11 cellular contexts compared by ENCODE assay signal in the genomic region with DNA sequence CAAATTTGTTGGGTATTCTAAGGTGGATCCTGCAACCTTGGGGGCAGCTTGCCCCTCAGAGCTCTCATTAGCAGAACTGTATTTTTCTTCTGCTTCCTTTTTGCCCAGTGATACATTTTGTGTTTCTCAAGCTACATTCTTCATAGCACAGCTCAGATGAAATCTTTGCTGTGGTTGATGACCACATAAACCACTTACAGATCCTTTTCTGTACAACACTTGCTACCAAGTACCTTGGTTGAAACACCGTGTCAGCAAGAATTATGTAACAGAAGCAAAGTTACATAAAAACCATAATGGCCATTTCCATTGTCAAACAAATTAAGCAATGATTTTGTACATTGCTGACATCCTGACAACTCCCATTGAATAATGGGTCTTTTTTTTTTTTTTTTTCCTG. TPM values are rescaled to one million over a fixed set of nuclear protein-coding genes. Genes with fewer than 3 reads are reported as not detected.
A peak's percentile ranks its signal among the peaks of the same experiment; 100 is the strongest.
DNase-seq lines count a peak whose midpoint lies in the region; ATAC-seq lines count a peak whose summit lies in the region.
"Had no signal": no experiment of that assay in that cellular context is flagged by ENCODE, and none has a peak within 500 bp of the region (broad histone marks: within the 10 kb centered on the region; RNA-seq: fewer than 3 reads in every experiment).

No MANE protein-coding gene starts in this region.

- H3K27ac Mint-ChIP-seq in naive B cell = no peak overlapping the region
- H3K27ac Mint-ChIP-seq: activated CD4-positive, alpha-beta memory T cell treated with anti-CD3 and anti-CD28 coated beads, Interleukin-2, amount 10 ng/mL, durations not matched to agents 7 days and 5 days; type B pancreatic cell had no signal

- peaks cover 21 to 29% (median 23%) of the 10 kb centered on the region in 3 donors for H3K4me1 Mint-ChIP-seq in naive B cell

- peaks cover 0 to 2% (median 0%) of the 10 kb centered on the region in 7 donors for H3K9me3 Mint-ChIP-seq in naive B cell
- H3K9me3 Mint-ChIP-seq: activated CD4-positive, alpha-beta memory T cell treated with anti-CD3 and anti-CD28 coated beads, Interleukin-2, amount 10 ng/mL, durations not matched to agents 7 days and 5 days; type B pancreatic cell had no signal

- H3K27me3 Mint-ChIP-seq in naive B cell = peaks cover 0 to 2% (median 0%) of the 10 kb centered on the region in 3 donors
- H3K27me3 Mint-ChIP-seq: type B pancreatic cell had no signal

- DNase-seq in OCI-M1 (lab: John Stamatoyannopoulos, UW) (peak; percentile 69), naive B cell (no peak), activated gamma-delta T cell (lab: John Stamatoyannopoulos, UW) (no peak), posterior cingulate gyrus (no peak), occipital lobe (lab: John Stamatoyannopoulos, UW) (no peak), NCI-H2227 treated with DMSO at 0.1 percent for 48 hours (lab: John Stamatoyannopoulos, UW) (no peak)
- DNase-seq: activated CD4-positive, alpha-beta memory T cell treated with anti-CD3 and anti-CD28 coated beads, Interleukin-2, amount 10 ng/mL, durations not matched to agents 7 days and 5 days; left colon had no signal

- peak; percentile 85 for ATAC-seq in GM18520 (IDR thresholded peaks at IDR 0.05; ENCODE audit: unreplicated experiment)
- ATAC-seq in HG02938 (IDR thresholded peaks at IDR 0.05; ENCODE audit: unreplicated experiment) = peak; percentile 65
- ATAC-seq in naive B cell (ENCODE audit: low read depth in 2 of 2) = peak; percentile 45 to 51
- ATAC-seq: left colon had no signal

- H3K4me3 Mint-ChIP-seq in naive B cell = peak overlapping the region in 1 of 8 donors; percentile 0
- H3K4me3 Mint-ChIP-seq: activated CD4-positive, alpha-beta memory T cell treated with anti-CD3 and anti-CD28 coated beads, Interleukin-2, amount 10 ng/mL, durations not matched to agents 7 days and 5 days; type B pancreatic cell had no signal

- H3K36me3 Mint-ChIP-seq in naive B cell = no peaks in the 10 kb centered on the region
- H3K36me3 Mint-ChIP-seq: type B pancreatic cell had no signal

- intact Hi-C loops in posterior cingulate gyrus (cut with DNase I) = no loop called here

RNA-seq across cellular contexts. Expression of a gene that starts 9.7 kb away (rescaled TPM):
- 1 to 10 TPM in 3 of 6 donors, under 1 TPM in 3; 0.39 to 5.3 (median 1.6) TPM for polyA plus RNA-seq in naive B cell (ENCODE audit: low read depth in 6 of 6)
- 2.5 TPM for total RNA-seq in occipital lobe
- total RNA-seq: activated CD4-positive, alpha-beta memory T cell treated with anti-CD3 and anti-CD28 coated beads, Interleukin-2, amount 10 ng/mL, durations not matched to agents 7 days and 5 days had no signal
